ENCODE assay signal across 16 cellular contexts in genomic region chr7:130274983-130275649, GRCh38. TPM values are rescaled to one million over a fixed set of nuclear protein-coding genes. Genes with fewer than 3 reads are reported as not detected.
DNase-seq lines count a peak whose midpoint lies in the region; ATAC-seq and FAIRE-seq lines count a peak whose summit lies in the region.
"Had no signal": no experiment of that assay in that cellular context is flagged by ENCODE, and none has a peak within 500 bp of the region (broad histone marks: within the 10 kb centered on the region; RNA-seq: fewer than 3 reads in every experiment).

No MANE protein-coding gene starts in this region.

- H2BK15ac ChIP-seq in mesendoderm (replicated peaks; ENCODE audit: low read depth) = no peak overlapping the region

- H2AK5ac ChIP-seq in mesendoderm (ENCODE audit: low read length) = no peak overlapping the region

- H3K36me3 ChIP-seq in mesendoderm (ENCODE audit: control insufficient read depth, insufficient read depth, low read length) = no peaks in the 10 kb centered on the region
- H3K36me3 ChIP-seq: left lung, WERI-Rb-1 had no signal

- H3K4me1 Mint-ChIP-seq in activated T-helper 17 cell treated with anti-CD3 and anti-CD28 coated beads, Interleukin-2, amount 50 U/mL, for 72 hours = peaks cover 17% of the 10 kb centered on the region
- peaks cover 8% of the 10 kb centered on the region for H3K4me1 Mint-ChIP-seq in T-helper 17 cell

- no peak overlapping the region for H3K4me3 ChIP-seq in mesendoderm (ENCODE audit: low read length)
- H3K4me3 ChIP-seq: left lung had no signal

- H3K27ac Mint-ChIP-seq in activated T-helper 17 cell treated with anti-CD3 and anti-CD28 coated beads, Interleukin-2, amount 50 U/mL, for 72 hours = no peak overlapping the region
- H3K27ac Mint-ChIP-seq in T-helper 17 cell = no peak overlapping the region
- H3K27ac Mint-ChIP-seq: stimulated activated effector memory CD8-positive, alpha-beta T cell treated with anti-CD3 and anti-CD28 coated beads, Interleukin-12 subunit alpha, Interleukin-12 subunit beta, amount 100 ng/mL, for 72 hours had no signal

- H2BK120ac ChIP-seq in mesendoderm (ENCODE audit: low read depth, low read length) = no peak overlapping the region

- H3K36me3 Mint-ChIP-seq in activated T-helper 17 cell treated with anti-CD3 and anti-CD28 coated beads, Interleukin-2, amount 50 U/mL, for 72 hours (ENCODE audit: low read depth) = no peaks in the 10 kb centered on the region
- no peaks in the 10 kb centered on the region for H3K36me3 Mint-ChIP-seq in T-helper 17 cell (ENCODE audit: low read depth)
- H3K36me3 Mint-ChIP-seq: stimulated activated effector memory CD8-positive, alpha-beta T cell treated with anti-CD3 and anti-CD28 coated beads, Interleukin-12 subunit alpha, Interleukin-12 subunit beta, amount 100 ng/mL, for 72 hours had no signal

- H3K4me1 ChIP-seq in mesendoderm (ENCODE audit: control insufficient read depth, low read depth, low read length) = peaks cover 12% of the 10 kb centered on the region
- H3K4me1 ChIP-seq: parathyroid adenoma had no signal

- no CpG with 5 or more reads among the region's 12 CpGs for WGBS in mesendoderm (ENCODE audit: extremely low coverage, insufficient coverage, low lambda C conversion rate)

- no peak overlapping the region for H3K56ac ChIP-seq in mesendoderm (ENCODE audit: low read length)

- H3K9me3 ChIP-seq in T-helper 17 cell (ENCODE audit: control insufficient read depth, low read length, poor library complexity, severe bottlenecking) = no peaks in the 10 kb centered on the region
- H3K9me3 ChIP-seq: left lung had no signal

- H3K27me3 ChIP-seq in mesendoderm (ENCODE audit: insufficient read depth, low read length, poor library complexity) = no peaks in the 10 kb centered on the region

- H3K79me2 ChIP-seq in mesendoderm (ENCODE audit: control insufficient read depth, insufficient read depth, low read length) = no peaks in the 10 kb centered on the region
- H3K79me2 ChIP-seq: parathyroid adenoma had no signal

- no peak overlapping the region for H2BK5ac ChIP-seq in mesendoderm (ENCODE audit: low read length)

- H3K4me3 Mint-ChIP-seq in activated T-helper 17 cell treated with anti-CD3 and anti-CD28 coated beads, Interleukin-2, amount 50 U/mL, for 72 hours = peak overlapping the region; percentile 67
- no peak overlapping the region for H3K4me3 Mint-ChIP-seq in T-helper 17 cell
- H3K4me3 Mint-ChIP-seq: stimulated activated effector memory CD8-positive, alpha-beta T cell treated with anti-CD3 and anti-CD28 coated beads, Interleukin-12 subunit alpha, Interleukin-12 subunit beta, amount 100 ng/mL, for 72 hours had no signal

- H3K4me2 ChIP-seq in mesendoderm (ENCODE audit: low read length) = no peak overlapping the region
- H3K4me2 ChIP-seq: KMS-11 had no signal

- H3K4ac ChIP-seq in mesendoderm (ENCODE audit: low read depth, low read length) = no peak overlapping the region

- no peak for ATAC-seq in activated T-helper 17 cell treated with anti-CD3 and anti-CD28 coated beads, Interleukin-2, amount 50 U/mL, for 72 hours (replicated peaks)
- no peak for ATAC-seq in HG03457 (IDR thresholded peaks at IDR 0.05; ENCODE audit: unreplicated experiment)
- no peak for ATAC-seq in T-helper 17 cell
- ATAC-seq in GM21381 (IDR thresholded peaks at IDR 0.05; ENCODE audit: unreplicated experiment) = no peak
- ATAC-seq: left lung; stimulated activated effector memory CD8-positive, alpha-beta T cell treated with anti-CD3 and anti-CD28 coated beads, Interleukin-12 subunit alpha, Interleukin-12 subunit beta, amount 100 ng/mL, for 72 hours had no signal

- no peak overlapping the region for H3K23ac ChIP-seq in mesendoderm (ENCODE audit: low read length)

- H3K27ac ChIP-seq in mesendoderm (ENCODE audit: low read depth, low read length) = no peak overlapping the region
- H3K27ac ChIP-seq: KMS-11, left lung, parathyroid adenoma, WERI-Rb-1 had no signal

- DNase-seq in DMS153 (lab: John Stamatoyannopoulos, UW) = peak; percentile 55
- DNase-seq in NCI-H1105 treated with DMSO at 0.1 percent for 48 hours (lab: John Stamatoyannopoulos, UW) = peak; percentile 82
- DNase-seq in mesendoderm = peak; percentile 40
- DNase-seq in HTR-8/SVneo (ENCODE audit: insufficient read length, low spot score) = no peak
- no peak for DNase-seq in T-helper 17 cell
- DNase-seq: effector CD4-positive, alpha-beta T cell; left lung; NCI-H526 treated with DMSO at 0.1 percent for 48 hours; stimulated activated CD4-positive, alpha-beta T cell treated with anti-CD3 and anti-CD28 coated beads, Interleukin-1b, Interleukin-23, amount 100 ng/mL, for 48 hours; WERI-Rb-1 had no signal

- no peak overlapping the region for H3K9ac ChIP-seq in mesendoderm (ENCODE audit: low read length)
- H3K9ac ChIP-seq: KMS-11, parathyroid adenoma had no signal

- H3K27me3 Mint-ChIP-seq in activated T-helper 17 cell treated with anti-CD3 and anti-CD28 coated beads, Interleukin-2, amount 50 U/mL, for 72 hours = peaks cover 8% of the 10 kb centered on the region
- H3K27me3 Mint-ChIP-seq in T-helper 17 cell = peaks cover 42% of the 10 kb centered on the region

- no peak overlapping the region for H4K8ac ChIP-seq in mesendoderm (ENCODE audit: low read depth, low read length)

- H4K5ac ChIP-seq in mesendoderm (ENCODE audit: low read length) = no peak overlapping the region

- H3K9me3 Mint-ChIP-seq in activated T-helper 17 cell treated with anti-CD3 and anti-CD28 coated beads, Interleukin-2, amount 50 U/mL, for 72 hours = no peaks in the 10 kb centered on the region
- H3K9me3 Mint-ChIP-seq: stimulated activated effector memory CD8-positive, alpha-beta T cell treated with anti-CD3 and anti-CD28 coated beads, Interleukin-12 subunit alpha, Interleukin-12 subunit beta, amount 100 ng/mL, for 72 hours had no signal

- no peaks in the 10 kb centered on the region for H3K79me1 ChIP-seq in mesendoderm (ENCODE audit: low read length)

- FAIRE-seq in HTR-8/SVneo (lab: Jason Lieb, UNC) = no peak

- no peak overlapping the region for H3K18ac ChIP-seq in mesendoderm (ENCODE audit: low read length)

RNA-seq across cellular contexts. Expression of gene CPA2, which starts 8.5 kb away (rescaled TPM):
- under 1 TPM in 1 of 2 donors, not detected in 1; 0.56 TPM for total RNA-seq in activated T-helper 17 cell treated with anti-CD3 and anti-CD28 coated beads, Interleukin-2, amount 50 U/mL, for 72 hours
- polyA plus RNA-seq in mesendoderm (2013, experiment 1 of 2) = 0.10 TPM
- 0.06 TPM for polyA plus RNA-seq in mesendoderm (2013, experiment 2 of 2)
- total RNA-seq in T-helper 17 cell = not detected
- total RNA-seq: left lung had no signal

RNA-seq across cellular contexts. Expression of gene CPA4, which starts 17.8 kb away (rescaled TPM):
- total RNA-seq in activated T-helper 17 cell treated with anti-CD3 and anti-CD28 coated beads, Interleukin-2, amount 50 U/mL, for 72 hours = 1 to 10 TPM in 1 of 2 donors, under 1 TPM in 1; 0.22 to 4.1 TPM
- polyA plus RNA-seq in mesendoderm (2013, experiment 1 of 2) = not detected
- not detected for polyA plus RNA-seq in mesendoderm (2013, experiment 2 of 2)
- not detected for total RNA-seq in T-helper 17 cell

Comparison
In these comparisons a context has a peak if more than half of its experiments do, and no peak if none do; other contexts are left out.
1. DNase-seq: peak in DMS153 (single experiment), NCI-H1105 treated with DMSO at 0.1 percent for 48 hours (single experiment) and mesendoderm (single experiment); none in HTR-8/SVneo (single experiment) and T-helper 17 cell (0 of 3).